ENCODE assay signal across 8 cellular contexts in genomic region chr11:11842426-11843008, GRCh38. TPM values are rescaled to one million over a fixed set of nuclear protein-coding genes. Genes with fewer than 3 reads are reported as not detected.
DNase-seq lines count a peak whose midpoint lies in the region; ATAC-seq and TF ChIP-seq lines count a peak whose summit lies in the region.

No MANE protein-coding gene starts in this region.

- H3K27me3 ChIP-seq in effector memory CD4-positive, alpha-beta T cell (replicated peaks; ENCODE audit: control insufficient read depth, insufficient read depth, low read length, poor library complexity, severe bottlenecking): no peaks in the 10 kb centered on the region
- no peaks in the 10 kb centered on the region for H3K27me3 ChIP-seq in mesendoderm (ENCODE audit: insufficient read depth, low read length, poor library complexity)

- H2BK120ac ChIP-seq in mesendoderm (ENCODE audit: low read depth, low read length): no peak overlapping the region

- H2BK5ac ChIP-seq in mesendoderm (ENCODE audit: low read length): no peak overlapping the region

- H3K18ac ChIP-seq in mesendoderm (ENCODE audit: low read length): peak overlapping the region; percentile 98

- ATAC-seq in HG02943 (IDR thresholded peaks at IDR 0.05; ENCODE audit: low read depth, unreplicated experiment): peak; percentile 46

- peaks cover 20% of the 10 kb centered on the region for H3K4me1 ChIP-seq in effector memory CD4-positive, alpha-beta T cell (ENCODE audit: control insufficient read depth, insufficient read depth, low read length, poor library complexity, severe bottlenecking)
- peaks cover 4% of the 10 kb centered on the region for H3K4me1 ChIP-seq in mesendoderm (ENCODE audit: control insufficient read depth, low read depth, low read length)

- H3K79me2 ChIP-seq in mesendoderm (ENCODE audit: control insufficient read depth, insufficient read depth, low read length): peaks cover 30% of the 10 kb centered on the region

- peak overlapping the region; percentile 87 for H3K56ac ChIP-seq in mesendoderm (ENCODE audit: low read length)

- no peak overlapping the region for H3K23ac ChIP-seq in mesendoderm (ENCODE audit: low read length)

- DNase-seq in NCI-H2171 (lab: John Stamatoyannopoulos, UW) (peak; percentile 8), mesendoderm (peak; percentile 87)
- peak; percentile 31 for DNase-seq in activated CD4-positive, alpha-beta T cell treated with anti-CD3 and anti-CD28 coated beads for 1 hour
- DNase-seq in effector memory CD4-positive, alpha-beta T cell: peak; percentile 8 to 35 (median 32)
- DNase-seq in stimulated activated CD8-positive, alpha-beta memory T cell treated with anti-CD3 and anti-CD28 coated beads, Interleukin-4, amount 100 ng/mL, for 4 hours (ENCODE audit: low read depth in 2 of 2, low spot score in 1 of 2): peak; percentile 28 to 39

- H3K9me3 ChIP-seq in effector memory CD4-positive, alpha-beta T cell (ENCODE audit: control insufficient read depth, low read length): no peaks in the 10 kb centered on the region

- WGBS in mesendoderm (ENCODE audit: extremely low coverage, insufficient coverage, low lambda C conversion rate): no CpG with 5 or more reads among the region's 17 CpGs

- peak overlapping the region; percentile 81 for H3K4me3 ChIP-seq in effector memory CD4-positive, alpha-beta T cell (ENCODE audit: insufficient read depth, low read depth, low read length, poor library complexity, severe bottlenecking)
- H3K4me3 ChIP-seq in mesendoderm (ENCODE audit: low read length): peak overlapping the region; percentile 72

- H4K8ac ChIP-seq in mesendoderm (ENCODE audit: low read depth, low read length): peak overlapping the region; percentile 77

- peak overlapping the region; percentile 56 for H3K4ac ChIP-seq in mesendoderm (ENCODE audit: low read depth, low read length)

- TF ChIP-seq POLR2A in GM15510 (IDR thresholded peaks at IDR 0.05; ENCODE audit: borderline replicate concordance, extremely low read depth, insufficient read length): peak; percentile 52

- no peaks in the 10 kb centered on the region for H3K36me3 ChIP-seq in effector memory CD4-positive, alpha-beta T cell (ENCODE audit: control insufficient read depth, insufficient read depth, low read length)
- no peaks in the 10 kb centered on the region for H3K36me3 ChIP-seq in mesendoderm (ENCODE audit: control insufficient read depth, insufficient read depth, low read length)

- peak overlapping the region; percentile 60 for H3K4me2 ChIP-seq in mesendoderm (ENCODE audit: low read length)

- no peak overlapping the region for H2BK15ac ChIP-seq in mesendoderm (replicated peaks; ENCODE audit: low read depth)

- no peak overlapping the region for H4K5ac ChIP-seq in mesendoderm (ENCODE audit: low read length)

- peak overlapping the region; percentile 93 for H3K27ac ChIP-seq in 22Rv1
- peak overlapping the region; percentile 96 for H3K27ac ChIP-seq in effector memory CD4-positive, alpha-beta T cell (ENCODE audit: insufficient read depth, low read length, poor library complexity, severe bottlenecking)
- peak overlapping the region; percentile 91 for H3K27ac ChIP-seq in mesendoderm (ENCODE audit: low read depth, low read length)

- no peak for TF ChIP-seq CTCF in 22Rv1 (IDR thresholded peaks at IDR 0.05)

- peaks cover 2% of the 10 kb centered on the region for H3K79me1 ChIP-seq in mesendoderm (ENCODE audit: low read length)

- H3K9ac ChIP-seq in mesendoderm (ENCODE audit: low read length): peak overlapping the region; percentile 80

- no peak overlapping the region for H2AK5ac ChIP-seq in mesendoderm (ENCODE audit: low read length)

RNA-seq across cellular contexts. Expression of gene USP47, which starts 0.7 kb away (rescaled TPM):
- polyA plus RNA-seq in mesendoderm (2013, experiment 1 of 2): 19.5 TPM
- polyA plus RNA-seq in mesendoderm (2013, experiment 2 of 2): 20.7 TPM

Comparison
In these comparisons a context has a peak if more than half of its experiments do, and no peak if none do; other contexts are left out.
1. Peak in every context shown above with its lines: DNase-seq, ATAC-seq, H3K4me3 ChIP-seq and H3K27ac ChIP-seq.
2. DNase-seq: peak in every context shown above with its lines; median percentile 87 in mesendoderm; 34 in stimulated activated CD8-positive, alpha-beta memory T cell treated with anti-CD3 and anti-CD28 coated beads, Interleukin-4, amount 100 ng/mL, for 4 hours; 32 in effector memory CD4-positive, alpha-beta T cell; 31 in activated CD4-positive, alpha-beta T cell treated with anti-CD3 and anti-CD28 coated beads for 1 hour; 8 in NCI-H2171.